ENCODE assay signal across 1 cellular context in the genomic region with DNA sequence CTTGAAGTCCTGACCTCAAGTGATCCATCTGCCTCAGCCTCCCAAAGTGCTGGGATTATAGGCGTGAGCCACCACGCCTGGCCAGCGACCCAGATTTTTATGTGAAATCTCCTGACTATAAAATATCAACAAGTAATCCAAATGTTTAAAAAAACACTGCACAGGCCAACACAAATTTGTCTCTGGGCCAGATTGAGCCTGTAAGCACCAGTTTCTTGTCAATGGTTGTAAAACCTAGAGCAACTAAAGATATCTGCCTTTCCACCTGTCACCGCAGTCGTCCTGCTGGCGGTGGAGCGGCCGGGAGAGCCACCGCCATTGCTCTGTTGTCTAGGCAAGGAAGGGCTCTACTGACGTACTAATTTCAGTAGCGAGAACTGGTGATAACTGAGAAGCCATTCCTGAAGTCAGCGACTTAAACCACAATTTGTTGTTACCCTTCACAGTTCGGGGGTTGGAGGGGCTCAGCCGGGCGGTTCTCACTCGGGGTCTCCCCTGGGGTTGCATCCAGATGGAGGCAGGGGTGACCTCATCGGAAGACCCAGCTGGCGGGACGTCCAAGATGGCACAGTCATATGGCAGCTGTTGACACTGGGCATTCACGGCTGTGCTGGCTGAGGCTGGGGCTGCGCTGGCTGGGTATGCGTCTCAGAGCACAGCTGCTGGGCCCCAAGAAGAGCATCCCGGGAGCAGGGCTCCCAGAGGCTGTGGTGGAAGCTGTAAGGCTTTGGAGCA.
TF ChIP-seq lines count a peak whose summit lies in the region.

No MANE protein-coding gene starts in this region.

TF ChIP-seq in WTC11, 78 proteins besides CTCF, POLR2A, EP300 and RAD21 (continued from another document):
- TF ChIP-seq, protein P1, sequence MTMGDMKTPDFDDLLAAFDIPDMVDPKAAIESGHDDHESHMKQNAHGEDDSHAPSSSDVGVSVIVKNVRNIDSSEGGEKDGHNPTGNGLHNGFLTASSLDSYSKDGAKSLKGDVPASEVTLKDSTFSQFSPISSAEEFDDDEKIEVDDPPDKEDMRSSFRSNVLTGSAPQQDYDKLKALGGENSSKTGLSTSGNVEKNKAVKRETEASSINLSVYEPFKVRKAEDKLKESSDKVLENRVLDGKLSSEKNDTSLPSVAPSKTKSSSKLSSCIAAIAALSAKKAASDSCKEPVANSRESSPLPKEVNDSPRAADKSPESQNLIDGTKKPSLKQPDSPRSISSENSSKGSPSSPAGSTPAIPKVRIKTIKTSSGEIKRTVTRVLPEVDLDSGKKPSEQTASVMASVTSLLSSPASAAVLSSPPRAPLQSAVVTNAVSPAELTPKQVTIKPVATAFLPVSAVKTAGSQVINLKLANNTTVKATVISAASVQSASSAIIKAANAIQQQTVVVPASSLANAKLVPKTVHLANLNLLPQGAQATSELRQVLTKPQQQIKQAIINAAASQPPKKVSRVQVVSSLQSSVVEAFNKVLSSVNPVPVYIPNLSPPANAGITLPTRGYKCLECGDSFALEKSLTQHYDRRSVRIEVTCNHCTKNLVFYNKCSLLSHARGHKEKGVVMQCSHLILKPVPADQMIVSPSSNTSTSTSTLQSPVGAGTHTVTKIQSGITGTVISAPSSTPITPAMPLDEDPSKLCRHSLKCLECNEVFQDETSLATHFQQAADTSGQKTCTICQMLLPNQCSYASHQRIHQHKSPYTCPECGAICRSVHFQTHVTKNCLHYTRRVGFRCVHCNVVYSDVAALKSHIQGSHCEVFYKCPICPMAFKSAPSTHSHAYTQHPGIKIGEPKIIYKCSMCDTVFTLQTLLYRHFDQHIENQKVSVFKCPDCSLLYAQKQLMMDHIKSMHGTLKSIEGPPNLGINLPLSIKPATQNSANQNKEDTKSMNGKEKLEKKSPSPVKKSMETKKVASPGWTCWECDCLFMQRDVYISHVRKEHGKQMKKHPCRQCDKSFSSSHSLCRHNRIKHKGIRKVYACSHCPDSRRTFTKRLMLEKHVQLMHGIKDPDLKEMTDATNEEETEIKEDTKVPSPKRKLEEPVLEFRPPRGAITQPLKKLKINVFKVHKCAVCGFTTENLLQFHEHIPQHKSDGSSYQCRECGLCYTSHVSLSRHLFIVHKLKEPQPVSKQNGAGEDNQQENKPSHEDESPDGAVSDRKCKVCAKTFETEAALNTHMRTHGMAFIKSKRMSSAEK (CRISPR knock-in tag; IDR thresholded peaks at IDR 0.05; ENCODE audit: borderline replicate concordance), result no peak
- TF ChIP-seq, protein P2, sequence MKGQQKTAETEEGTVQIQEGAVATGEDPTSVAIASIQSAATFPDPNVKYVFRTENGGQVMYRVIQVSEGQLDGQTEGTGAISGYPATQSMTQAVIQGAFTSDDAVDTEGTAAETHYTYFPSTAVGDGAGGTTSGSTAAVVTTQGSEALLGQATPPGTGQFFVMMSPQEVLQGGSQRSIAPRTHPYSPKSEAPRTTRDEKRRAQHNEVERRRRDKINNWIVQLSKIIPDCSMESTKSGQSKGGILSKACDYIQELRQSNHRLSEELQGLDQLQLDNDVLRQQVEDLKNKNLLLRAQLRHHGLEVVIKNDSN (CRISPR knock-in tag; IDR thresholded peaks at IDR 0.05), result no peak
- TF ChIP-seq, protein P3, sequence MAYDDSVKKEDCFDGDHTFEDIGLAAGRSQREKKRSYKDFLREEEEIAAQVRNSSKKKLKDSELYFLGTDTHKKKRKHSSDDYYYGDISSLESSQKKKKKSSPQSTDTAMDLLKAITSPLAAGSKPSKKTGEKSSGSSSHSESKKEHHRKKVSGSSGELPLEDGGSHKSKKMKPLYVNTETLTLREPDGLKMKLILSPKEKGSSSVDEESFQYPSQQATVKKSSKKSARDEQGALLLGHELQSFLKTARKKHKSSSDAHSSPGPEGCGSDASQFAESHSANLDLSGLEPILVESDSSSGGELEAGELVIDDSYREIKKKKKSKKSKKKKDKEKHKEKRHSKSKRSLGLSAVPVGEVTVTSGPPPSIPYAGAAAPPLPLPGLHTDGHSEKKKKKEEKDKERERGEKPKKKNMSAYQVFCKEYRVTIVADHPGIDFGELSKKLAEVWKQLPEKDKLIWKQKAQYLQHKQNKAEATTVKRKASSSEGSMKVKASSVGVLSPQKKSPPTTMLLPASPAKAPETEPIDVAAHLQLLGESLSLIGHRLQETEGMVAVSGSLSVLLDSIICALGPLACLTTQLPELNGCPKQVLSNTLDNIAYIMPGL (CRISPR knock-in tag; IDR thresholded peaks at IDR 0.05), result no peak
- TF ChIP-seq, protein P4, sequence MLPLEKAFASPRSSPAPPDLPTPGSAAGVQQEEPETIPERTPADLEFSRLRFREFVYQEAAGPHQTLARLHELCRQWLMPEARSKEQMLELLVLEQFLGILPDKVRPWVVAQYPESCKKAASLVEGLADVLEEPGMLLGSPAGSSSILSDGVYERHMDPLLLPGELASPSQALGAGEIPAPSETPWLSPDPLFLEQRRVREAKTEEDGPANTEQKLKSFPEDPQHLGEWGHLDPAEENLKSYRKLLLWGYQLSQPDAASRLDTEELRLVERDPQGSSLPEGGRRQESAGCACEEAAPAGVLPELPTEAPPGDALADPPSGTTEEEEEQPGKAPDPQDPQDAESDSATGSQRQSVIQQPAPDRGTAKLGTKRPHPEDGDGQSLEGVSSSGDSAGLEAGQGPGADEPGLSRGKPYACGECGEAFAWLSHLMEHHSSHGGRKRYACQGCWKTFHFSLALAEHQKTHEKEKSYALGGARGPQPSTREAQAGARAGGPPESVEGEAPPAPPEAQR (CRISPR knock-in tag; IDR thresholded peaks at IDR 0.05), result no peak
- TF ChIP-seq, protein P5, sequence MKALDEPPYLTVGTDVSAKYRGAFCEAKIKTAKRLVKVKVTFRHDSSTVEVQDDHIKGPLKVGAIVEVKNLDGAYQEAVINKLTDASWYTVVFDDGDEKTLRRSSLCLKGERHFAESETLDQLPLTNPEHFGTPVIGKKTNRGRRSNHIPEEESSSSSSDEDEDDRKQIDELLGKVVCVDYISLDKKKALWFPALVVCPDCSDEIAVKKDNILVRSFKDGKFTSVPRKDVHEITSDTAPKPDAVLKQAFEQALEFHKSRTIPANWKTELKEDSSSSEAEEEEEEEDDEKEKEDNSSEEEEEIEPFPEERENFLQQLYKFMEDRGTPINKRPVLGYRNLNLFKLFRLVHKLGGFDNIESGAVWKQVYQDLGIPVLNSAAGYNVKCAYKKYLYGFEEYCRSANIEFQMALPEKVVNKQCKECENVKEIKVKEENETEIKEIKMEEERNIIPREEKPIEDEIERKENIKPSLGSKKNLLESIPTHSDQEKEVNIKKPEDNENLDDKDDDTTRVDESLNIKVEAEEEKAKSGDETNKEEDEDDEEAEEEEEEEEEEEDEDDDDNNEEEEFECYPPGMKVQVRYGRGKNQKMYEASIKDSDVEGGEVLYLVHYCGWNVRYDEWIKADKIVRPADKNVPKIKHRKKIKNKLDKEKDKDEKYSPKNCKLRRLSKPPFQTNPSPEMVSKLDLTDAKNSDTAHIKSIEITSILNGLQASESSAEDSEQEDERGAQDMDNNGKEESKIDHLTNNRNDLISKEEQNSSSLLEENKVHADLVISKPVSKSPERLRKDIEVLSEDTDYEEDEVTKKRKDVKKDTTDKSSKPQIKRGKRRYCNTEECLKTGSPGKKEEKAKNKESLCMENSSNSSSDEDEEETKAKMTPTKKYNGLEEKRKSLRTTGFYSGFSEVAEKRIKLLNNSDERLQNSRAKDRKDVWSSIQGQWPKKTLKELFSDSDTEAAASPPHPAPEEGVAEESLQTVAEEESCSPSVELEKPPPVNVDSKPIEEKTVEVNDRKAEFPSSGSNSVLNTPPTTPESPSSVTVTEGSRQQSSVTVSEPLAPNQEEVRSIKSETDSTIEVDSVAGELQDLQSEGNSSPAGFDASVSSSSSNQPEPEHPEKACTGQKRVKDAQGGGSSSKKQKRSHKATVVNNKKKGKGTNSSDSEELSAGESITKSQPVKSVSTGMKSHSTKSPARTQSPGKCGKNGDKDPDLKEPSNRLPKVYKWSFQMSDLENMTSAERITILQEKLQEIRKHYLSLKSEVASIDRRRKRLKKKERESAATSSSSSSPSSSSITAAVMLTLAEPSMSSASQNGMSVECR (CRISPR knock-in tag; IDR thresholded peaks at IDR 0.05; ENCODE audit: borderline replicate concordance), result no peak
- TF ChIP-seq, protein P6, sequence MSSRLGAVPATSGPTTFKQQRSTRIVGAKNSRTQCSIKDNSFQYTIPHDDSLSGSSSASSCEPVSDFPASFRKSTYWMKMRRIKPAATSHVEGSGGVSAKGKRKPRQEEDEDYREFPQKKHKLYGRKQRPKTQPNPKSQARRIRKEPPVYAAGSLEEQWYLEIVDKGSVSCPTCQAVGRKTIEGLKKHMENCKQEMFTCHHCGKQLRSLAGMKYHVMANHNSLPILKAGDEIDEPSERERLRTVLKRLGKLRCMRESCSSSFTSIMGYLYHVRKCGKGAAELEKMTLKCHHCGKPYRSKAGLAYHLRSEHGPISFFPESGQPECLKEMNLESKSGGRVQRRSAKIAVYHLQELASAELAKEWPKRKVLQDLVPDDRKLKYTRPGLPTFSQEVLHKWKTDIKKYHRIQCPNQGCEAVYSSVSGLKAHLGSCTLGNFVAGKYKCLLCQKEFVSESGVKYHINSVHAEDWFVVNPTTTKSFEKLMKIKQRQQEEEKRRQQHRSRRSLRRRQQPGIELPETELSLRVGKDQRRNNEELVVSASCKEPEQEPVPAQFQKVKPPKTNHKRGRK (CRISPR knock-in tag; IDR thresholded peaks at IDR 0.05; ENCODE audit: borderline replicate concordance), result no peak
- TF ChIP-seq ZNF416 (CRISPR knock-in tag; IDR thresholded peaks at IDR 0.05), result no peak
- TF ChIP-seq RORB (CRISPR knock-in tag; IDR thresholded peaks at IDR 0.05), result no peak
